Comparison of ENCODE assay signal across 1 cellular context in the genomic region with DNA sequence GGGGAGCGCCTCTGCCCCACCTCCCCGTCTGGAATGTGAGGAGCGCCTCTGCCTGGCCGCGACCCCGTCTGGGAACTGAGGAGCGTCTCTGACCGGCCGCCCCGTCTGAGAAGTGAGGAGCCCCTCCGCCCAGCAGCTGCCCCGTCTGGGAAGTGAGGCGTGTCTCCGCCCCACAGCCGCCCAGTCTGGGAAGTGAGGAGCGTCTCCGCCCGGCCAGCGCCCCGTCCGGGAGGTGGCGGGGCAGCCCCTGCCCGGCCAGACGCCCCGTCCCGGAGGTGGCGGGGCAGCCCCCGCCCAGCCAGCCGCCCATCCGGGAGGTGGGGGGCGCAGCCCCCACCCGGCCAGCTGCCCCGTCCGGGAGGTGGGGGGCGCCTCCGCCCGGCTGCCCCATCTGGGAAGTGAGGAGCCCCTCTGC. TPM values are rescaled to one million over a fixed set of nuclear protein-coding genes. Genes with fewer than 3 reads are reported as not detected.
"Had no signal": no experiment of that assay in that cellular context is flagged by ENCODE, and none has a peak within 500 bp of the region (broad histone marks: within the 10 kb centered on the region; RNA-seq: fewer than 3 reads in every experiment).

No MANE protein-coding gene starts in this region.

RNA-seq across cellular contexts. Expression of a gene that starts 42.8 kb away (rescaled TPM):
- polyA plus RNA-seq: SK-N-SH had no signal
